In genomic region chr17:66476014-66476413, GRCh38 we compare ENCODE assay signal across 1 cellular context.
A peak's percentile ranks its signal among the peaks of the same experiment; 100 is the strongest.
TF ChIP-seq lines count a peak whose summit lies in the region.

No MANE protein-coding gene starts in this region.

TF ChIP-seq in IMR-90, 13 proteins besides CTCF, POLR2A, EP300 and RAD21:
- 0 out of 2 replicates have a peak, but pooled peaks have one; percentile 23 for TF ChIP-seq FOS (IDR thresholded peaks at IDR 0.05; ENCODE audit: low read depth, low read length)
- no peak for TF ChIP-seq USF2 (IDR thresholded peaks at IDR 0.05; ENCODE audit: low read depth, low read length)
- TF ChIP-seq CHD1 (IDR thresholded peaks at IDR 0.05; ENCODE audit: low read depth, low read length) = no peak
- no peak for TF ChIP-seq RCOR1 (IDR thresholded peaks at IDR 0.05; ENCODE audit: insufficient replicate concordance, low read length)
- TF ChIP-seq CEBPB (IDR thresholded peaks at IDR 0.05; ENCODE audit: low read depth, low read length) = no peak
- TF ChIP-seq NFE2L2 (IDR thresholded peaks at IDR 0.05; ENCODE audit: low read depth, low read length) = no peak
